In the genomic region with DNA sequence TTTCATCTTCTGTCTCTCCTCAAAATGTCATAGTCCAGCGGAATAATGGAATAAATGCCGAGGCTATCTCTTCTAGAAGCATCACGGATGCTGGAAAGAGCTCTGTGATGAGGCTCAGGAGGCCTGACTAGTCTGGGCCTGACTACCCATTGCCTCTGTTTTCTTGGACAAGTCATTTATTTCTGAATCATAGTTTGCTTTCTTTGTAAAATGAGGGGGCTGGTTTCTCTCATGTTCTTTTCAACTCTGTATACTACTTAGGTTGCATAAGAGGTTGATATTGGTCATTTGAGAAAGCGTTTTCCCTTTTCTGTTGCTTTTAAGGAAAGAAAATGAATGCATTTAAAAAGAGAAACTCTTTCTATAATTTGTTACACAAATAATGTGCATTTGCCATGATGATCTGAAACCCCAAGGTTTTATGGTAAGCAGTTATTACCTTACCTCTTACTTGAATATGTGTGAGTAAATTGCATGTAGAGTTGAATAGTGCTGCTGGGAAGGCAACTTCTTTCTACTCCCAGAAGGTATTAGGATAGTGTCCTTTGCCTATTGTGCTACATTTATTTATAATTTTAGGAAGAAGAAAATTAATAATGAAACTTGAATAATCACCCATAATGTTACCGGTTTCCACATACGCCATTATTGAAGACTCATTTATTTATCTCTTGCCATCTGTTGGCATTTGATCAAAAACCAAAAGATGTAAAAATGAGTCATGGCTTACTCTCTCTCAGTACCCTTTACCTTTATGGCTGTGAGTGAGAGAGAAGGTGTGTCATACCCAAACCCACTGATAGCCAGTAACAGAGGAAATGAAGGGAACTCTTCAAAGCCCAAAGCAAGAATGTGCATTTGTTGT, we compare ENCODE assay signal across 14 cellular contexts.
DNase-seq lines count a peak whose midpoint lies in the region; ATAC-seq and TF ChIP-seq lines count a peak whose summit lies in the region.
"Had no signal": no experiment of that assay in that cellular context is flagged by ENCODE, and none has a peak within 500 bp of the region (broad histone marks: within the 10 kb centered on the region; RNA-seq: fewer than 3 reads in every experiment).

No MANE protein-coding gene starts in this region.

- H3K4me1 Mint-ChIP-seq in CD8-positive, alpha-beta T cell (ENCODE audit: low read depth) = peaks cover 19% of the 10 kb centered on the region
- H3K4me1 Mint-ChIP-seq in activated CD8-positive, alpha-beta T cell treated with anti-CD3 and anti-CD28 coated beads, Interleukin-2, amount 10 ng/mL, durations not matched to agents 7 days and 5 days (ENCODE audit: low read depth) = peaks cover 52% of the 10 kb centered on the region

- no peak overlapping the region for H3K27ac ChIP-seq in CD8-positive, alpha-beta T cell (ENCODE audit: low read depth, low read length)
- peak overlapping the region; percentile 97 for H3K27ac ChIP-seq in HCT116 (ENCODE audit: low read depth, low read length)
- peak overlapping the region; percentile 92 for H3K27ac ChIP-seq in foreskin keratinocyte
- H3K27ac ChIP-seq: right lobe of liver, SJSA1 had no signal

- no peak overlapping the region for H3K4me3 Mint-ChIP-seq in CD8-positive, alpha-beta T cell
- peak overlapping the region; percentile 44 for H3K4me3 Mint-ChIP-seq in activated CD8-positive, alpha-beta T cell treated with anti-CD3 and anti-CD28 coated beads, Interleukin-2, amount 10 ng/mL, durations not matched to agents 7 days and 5 days
- H3K4me3 Mint-ChIP-seq: IgD-negative memory B cell had no signal

- TF ChIP-seq CTCF in CD8-positive, alpha-beta T cell (IDR thresholded peaks at IDR 0.05) = no peak
- TF ChIP-seq CTCF in HCT116 (IDR thresholded peaks at IDR 0.05 in 2 of 3, conservative IDR thresholded peaks at IDR 0.05 in 1 of 3; ENCODE audit: borderline replicate concordance in 1 of 3, insufficient read depth in 1 of 3, low read depth in 2 of 3, low read length in 2 of 3) = no peak
- no peak for TF ChIP-seq CTCF in foreskin keratinocyte (conservative IDR thresholded peaks at IDR 0.05)

- no peak overlapping the region for H3K27ac Mint-ChIP-seq in CD8-positive, alpha-beta T cell
- H3K27ac Mint-ChIP-seq in activated CD8-positive, alpha-beta T cell treated with anti-CD3 and anti-CD28 coated beads, Interleukin-2, amount 10 ng/mL, durations not matched to agents 7 days and 5 days = peak overlapping the region; percentile 39
- H3K27ac Mint-ChIP-seq: IgD-negative memory B cell had no signal

- no peaks in the 10 kb centered on the region for H3K9me3 Mint-ChIP-seq in CD8-positive, alpha-beta T cell
- H3K9me3 Mint-ChIP-seq in activated CD8-positive, alpha-beta T cell treated with anti-CD3 and anti-CD28 coated beads, Interleukin-2, amount 10 ng/mL, durations not matched to agents 7 days and 5 days (ENCODE audit: insufficient read depth) = no peaks in the 10 kb centered on the region
- H3K9me3 Mint-ChIP-seq: IgD-negative memory B cell had no signal

- no peaks in the 10 kb centered on the region for H3K9me2 ChIP-seq in HCT116 (ENCODE audit: insufficient read depth)

- peaks cover 13% of the 10 kb centered on the region for H3K4me1 ChIP-seq in CD8-positive, alpha-beta T cell (ENCODE audit: insufficient read depth, low read length)
- H3K4me1 ChIP-seq in HCT116 (ENCODE audit: control insufficient read depth in 1 of 2, insufficient read depth in 2 of 2, low read length in 2 of 2) (peaks cover 49 to 75% of the 10 kb centered on the region in 2 experiments), foreskin keratinocyte (peaks cover 19% of the 10 kb centered on the region)
- H3K4me1 ChIP-seq: right lobe of liver, SJSA1 had no signal

- no peaks in the 10 kb centered on the region for H3K36me3 Mint-ChIP-seq in CD8-positive, alpha-beta T cell
- H3K36me3 Mint-ChIP-seq in activated CD8-positive, alpha-beta T cell treated with anti-CD3 and anti-CD28 coated beads, Interleukin-2, amount 10 ng/mL, durations not matched to agents 7 days and 5 days (ENCODE audit: low read depth) = peaks cover 7% of the 10 kb centered on the region
- H3K36me3 Mint-ChIP-seq: IgD-negative memory B cell had no signal

- no peaks in the 10 kb centered on the region for H3K9me3 ChIP-seq in CD8-positive, alpha-beta T cell (ENCODE audit: low read length)
- H3K9me3 ChIP-seq in HCT116 (ENCODE audit: control insufficient read depth in 1 of 2, insufficient read depth in 1 of 2, low read depth in 1 of 2, low read length in 2 of 2) = no peaks in the 10 kb centered on the region
- H3K9me3 ChIP-seq: right lobe of liver, SJSA1 had no signal

- no peak overlapping the region for H3K4me3 ChIP-seq in CD8-positive, alpha-beta T cell (ENCODE audit: low read depth, low read length)
- H3K4me3 ChIP-seq in HCT116 (replicated peaks in 1 of 2; ENCODE audit: low read depth in 1 of 2, low read length in 2 of 2) = peak overlapping the region in 1 of 2 experiments; percentile 11; a peak in 2 of 4 replicates
- H3K4me3 ChIP-seq: right lobe of liver, SJSA1 had no signal

- BruUV-seq in HCT116 (replicated peaks; lab: Mats Ljungman, UMichigan) = no TSS peak

- peak overlapping the region; percentile 58 for H3K4me2 ChIP-seq in HCT116 (ENCODE audit: low read length)

- H2AFZ ChIP-seq in HCT116 (ENCODE audit: low read depth, low read length, poor library complexity, severe bottlenecking) = no peak overlapping the region

- peak; percentile 98 for ATAC-seq in CD8-positive, alpha-beta T cell
- ATAC-seq in HCT116 (peak; percentile 92), foreskin keratinocyte (peak; percentile 92)
- peak; percentile 99 for ATAC-seq in activated CD8-positive, alpha-beta T cell treated with anti-CD3 and anti-CD28 coated beads, Interleukin-2, amount 10 ng/mL, durations not matched to agents 7 days and 5 days
- ATAC-seq: right lobe of liver had no signal

- RAD21 ChIA-PET in HCT116 (lab: Charles Lee; ENCODE audit: low non-redundant PET in 1 of 2, low total read pairs in 2 of 2, uncharacterized antibody in 2 of 2, unreplicated experiment in 2 of 2) = interaction anchor here (0.7 to 1.5 kb wide), 3 partner anchors 12 to 365 kb away, joined by 3 read pairs; no protein-coding TSS in a partner anchor

- no peaks in the 10 kb centered on the region for H4K20me1 ChIP-seq in HCT116 (ENCODE audit: insufficient read depth)

- no peaks in the 10 kb centered on the region for H3K79me2 ChIP-seq in HCT116 (ENCODE audit: insufficient read depth, low read length)

- no peaks in the 10 kb centered on the region for H3K27me3 ChIP-seq in CD8-positive, alpha-beta T cell (ENCODE audit: insufficient read depth, low read length)
- no peaks in the 10 kb centered on the region for H3K27me3 ChIP-seq in HCT116 (ENCODE audit: insufficient read depth, low read length)
- H3K27me3 ChIP-seq in foreskin keratinocyte = no peaks in the 10 kb centered on the region
- H3K27me3 ChIP-seq: right lobe of liver, SJSA1 had no signal

- no peak for TF ChIP-seq POLR2A in HCT116 (IDR thresholded peaks at IDR 0.05; ENCODE audit: borderline replicate concordance, extremely low read depth, insufficient read depth, insufficient read length)

- H3K9ac ChIP-seq in HCT116 (ENCODE audit: low read length) = peak overlapping the region; percentile 33

- intact Hi-C loops in CD8-positive, alpha-beta T cell (cut with DNase I, micrococcal nuclease) = loop anchor here in 1 of 2 experiments (2.0 to 10.0 kb wide), 5 partner anchors 19 to 987 kb away; partner anchors contain the start of genes CENPL, DARS2 and SUCO
- intact Hi-C loops in HCT116 (cut with micrococcal nuclease) = loop anchor here (10.0 kb wide), 1 partner anchor 567 kb away; no protein-coding TSS in a partner anchor

- TF ChIP-seq RAD21 in HCT116 (IDR thresholded peaks at IDR 0.05; ENCODE audit: low read depth) = no peak

- POLR2A ChIA-PET in CD8-positive, alpha-beta T cell (lab: Charles Lee) = interaction anchor here (1.2 kb wide), 1 partner anchor 11 kb away, joined by 4 read pairs; no protein-coding TSS in a partner anchor
- POLR2A ChIA-PET in HCT116 (lab: Charles Lee) = no interaction called here
- POLR2A ChIA-PET in activated CD8-positive, alpha-beta T cell treated with anti-CD3 and anti-CD28 coated beads, Interleukin-2, amount 10 ng/mL, durations not matched to agents 7 days and 5 days (lab: Charles Lee) = no interaction called here

- DNase-seq in CD8-positive, alpha-beta T cell = peak in 1 of 7 experiments; percentile 28
- peak; percentile 89 for DNase-seq in HCT116 (ENCODE audit: low read depth, low spot score)
- peak; percentile 52 for DNase-seq in activated CD8-positive, alpha-beta T cell treated with anti-CD3 and anti-CD28 coated beads, Interleukin-2, amount 10 ng/mL, durations not matched to agents 7 days and 5 days
- peak; percentile 89 to 96 for DNase-seq in foreskin keratinocyte
- no peak for DNase-seq in NCI-H2081 treated with DMSO at 0.1 percent for 48 hours (lab: John Stamatoyannopoulos, UW)
- no peak for DNase-seq in H4 (ENCODE audit: low spot score)
- no peak for DNase-seq in SKM-1 treated with dmso at 0.1 percent for 144 hours (lab: John Stamatoyannopoulos, UW; ENCODE audit: unreplicated experiment)
- no peak for DNase-seq in SW 1271 (lab: John Stamatoyannopoulos, UW)
- DNase-seq: dermis blood vessel endothelial cell; hypothalamus; right lobe of liver; stimulated activated CD8-positive, alpha-beta memory T cell treated with anti-CD3 and anti-CD28 coated beads, Interleukin-4, amount 100 ng/mL, for 48 hours had no signal

- CTCF ChIA-PET in CD8-positive, alpha-beta T cell (lab: Charles Lee) = interaction anchor here (0.8 to 2.3 kb wide), 3 partner anchors 10 to 93 kb away, joined by 3 to 7 read pairs (median 6); no protein-coding TSS in a partner anchor
- CTCF ChIA-PET in HCT116 (lab: Charles Lee) = interaction anchor here (1.0 kb wide), 1 partner anchor 12 kb away, joined by 3 read pairs; no protein-coding TSS in a partner anchor
- CTCF ChIA-PET in activated CD8-positive, alpha-beta T cell treated with anti-CD3 and anti-CD28 coated beads, Interleukin-2, amount 10 ng/mL, durations not matched to agents 7 days and 5 days (lab: Charles Lee) = interaction anchor here (1.5 to 4.1 kb wide), 3 partner anchors 11 to 365 kb away, joined by 4 to 27 read pairs (median 6); no protein-coding TSS in a partner anchor

- no peaks in the 10 kb centered on the region for H3K36me3 ChIP-seq in CD8-positive, alpha-beta T cell (ENCODE audit: insufficient read depth, low read length)
- H3K36me3 ChIP-seq in HCT116 (ENCODE audit: control insufficient read depth in 1 of 2, insufficient read depth in 2 of 2, low read length in 2 of 2) = peaks cover 0 to 5% of the 10 kb centered on the region in 2 experiments; a peak in 1 of 4 replicates
- H3K36me3 ChIP-seq: right lobe of liver, SJSA1 had no signal

- no peaks in the 10 kb centered on the region for H3K27me3 Mint-ChIP-seq in CD8-positive, alpha-beta T cell (ENCODE audit: low read depth)
- H3K27me3 Mint-ChIP-seq in activated CD8-positive, alpha-beta T cell treated with anti-CD3 and anti-CD28 coated beads, Interleukin-2, amount 10 ng/mL, durations not matched to agents 7 days and 5 days (ENCODE audit: low read depth) = peaks cover 13% of the 10 kb centered on the region

Comparison
In these comparisons a context has a peak if more than half of its experiments do, and no peak if none do; other contexts are left out.
1. DNase-seq: peak in HCT116 (single experiment), activated CD8-positive, alpha-beta T cell treated with anti-CD3 and anti-CD28 coated beads, Interleukin-2, amount 10 ng/mL, durations not matched to agents 7 days and 5 days (single experiment) and foreskin keratinocyte (2 of 2); none in NCI-H2081 treated with DMSO at 0.1 percent for 48 hours (single experiment), H4 (single experiment), SKM-1 treated with dmso at 0.1 percent for 144 hours (single experiment) and SW 1271 (0 of 2).
2. Peak in every context shown above with its lines, with median percentiles within 50 percentile points of each other: ATAC-seq.